In genomic region chr1:161195171-161195570, GRCh38 we compare ENCODE assay signal across 12 cellular contexts. TPM values are rescaled to one million over a fixed set of nuclear protein-coding genes. Genes with fewer than 3 reads are reported as not detected.
DNase-seq lines count a peak whose midpoint lies in the region; ATAC-seq and TF ChIP-seq lines count a peak whose summit lies in the region.
"Had no signal": no experiment of that assay in that cellular context is flagged by ENCODE, and none has a peak within 500 bp of the region (broad histone marks: within the 10 kb centered on the region; RNA-seq: fewer than 3 reads in every experiment).

No MANE protein-coding gene starts in this region.

- peaks cover 7 to 87% (median 59%) of the 10 kb centered on the region in 4 donors for H3K4me1 ChIP-seq in tibial nerve
- H3K4me1 ChIP-seq: pancreas had no signal

- H3K27ac ChIP-seq in dorsolateral prefrontal cortex (peak overlapping the region in 57 of 59 donors; percentile 43 to 100 (median 88)), tibial nerve (peak overlapping the region in 3 of 4 donors; percentile 38 to 98 (median 97))
- H3K27ac ChIP-seq: pancreas had no signal

- H3K27me3 ChIP-seq in dorsolateral prefrontal cortex (no peaks in the 10 kb centered on the region), tibial nerve (no peaks in the 10 kb centered on the region)
- H3K27me3 ChIP-seq: pancreas had no signal

- peak in 1 of 2 donors; percentile 33 for TF ChIP-seq EP300 in tibial nerve (IDR thresholded peaks at IDR 0.05)

- WGBS in tibial nerve, 2 donors: 72 to 77% methylated on average over 4 of the region's 4 CpGs

- H3K9me3 ChIP-seq in tibial nerve: no peaks in the 10 kb centered on the region
- H3K9me3 ChIP-seq: pancreas, SK-N-SH had no signal

- intact Hi-C loops in left cardiac atrium (cut with DNase I) (loop anchor here (10.0 kb wide), 2 partner anchors 180 to 190 kb away; no protein-coding TSS in a partner anchor), Right ventricle myocardium inferior (cut with DNase I) (no loop called here), dorsolateral prefrontal cortex (cut with DNase I) (loop anchor here in 1 of 2 donors (10.0 kb wide), 1 partner anchor 190 kb away; no protein-coding TSS in a partner anchor)

- TF ChIP-seq CTCF in dorsolateral prefrontal cortex (IDR thresholded peaks at IDR 0.05 in 54 of 56, conservative IDR thresholded peaks at IDR 0.05 in 2 of 56; ENCODE audit: low read depth in 1 of 56, partially characterized antibody in 56 of 56) (no peak), tibial nerve (IDR thresholded peaks at IDR 0.05) (no peak)

- no peak for ATAC-seq in left cardiac atrium
- ATAC-seq in Right ventricle myocardium inferior: no peak
- no peak for ATAC-seq in HG02763 (IDR thresholded peaks at IDR 0.05; ENCODE audit: unreplicated experiment)
- ATAC-seq: activated T-cell treated with anti-CD3 and anti-CD28 coated beads, Interleukin-2, amount 50 U/mL, for 4 hours had no signal

- no peak for TF ChIP-seq POLR2A in tibial nerve (IDR thresholded peaks at IDR 0.05)

- H3K36me3 ChIP-seq in tibial nerve: peaks cover 0 to 17% (median 0%) of the 10 kb centered on the region in 3 donors
- H3K36me3 ChIP-seq: pancreas had no signal

- peak overlapping the region in 34 of 59 donors; percentile 0 to 98 (median 29) for H3K4me3 ChIP-seq in dorsolateral prefrontal cortex
- peak overlapping the region in 1 of 4 donors; percentile 50 for H3K4me3 ChIP-seq in tibial nerve

- DNase-seq in left cardiac atrium: peak; percentile 17
- DNase-seq in Right ventricle myocardium inferior (ENCODE audit: missing footprints): no peak
- DNase-seq in Kasumi-1 (lab: John Stamatoyannopoulos, UW): peak; percentile 12 to 25
- no peak for DNase-seq in dorsolateral prefrontal cortex
- no peak for DNase-seq in tibial nerve (ENCODE audit: low spot score in 2 of 2)
- DNase-seq in GDM1 (lab: John Stamatoyannopoulos, UW): no peak
- no peak for DNase-seq in hepatic stellate cell (ENCODE audit: low spot score)
- DNase-seq: activated T-cell treated with anti-CD3 and anti-CD28 coated beads, Interleukin-2, amount 50 U/mL, for 4 hours; NCI-H2227 treated with DMSO at 0.1 percent for 48 hours; pancreas; SK-N-SH had no signal

RNA-seq across cellular contexts. Expression of gene ADAMTS4, which starts 3.7 kb away (rescaled TPM):
- total RNA-seq in left cardiac atrium (100 to 1,000 TPM in 1 of 2 donors, 10 to 100 TPM in 1; 16.5 to 117 TPM), Right ventricle myocardium inferior (13.0 TPM), dorsolateral prefrontal cortex (100 to 1,000 TPM in 8 of 120 experiments, 10 to 100 TPM in 98, 1 to 10 TPM in 14; 2.9 to 153 (median 35.3) TPM), tibial nerve (10 to 100 TPM in 3 of 4 donors, 1 to 10 TPM in 1; 9.0 to 54.9 (median 19.5) TPM)

RNA-seq across cellular contexts. Expression of gene NDUFS2, which starts 7.0 kb away (rescaled TPM):
- total RNA-seq in left cardiac atrium: 100 to 1,000 TPM; 169 to 198 TPM
- 334 TPM for total RNA-seq in Right ventricle myocardium inferior
- 100 to 1,000 TPM in 116 of 120 experiments, 10 to 100 TPM in 4; 77.0 to 176 (median 131) TPM for total RNA-seq in dorsolateral prefrontal cortex
- total RNA-seq in tibial nerve: 100 to 1,000 TPM in 2 of 4 donors, 10 to 100 TPM in 2; 73.0 to 118 (median 103) TPM

RNA-seq across cellular contexts. Expression of gene B4GALT3, which starts 17.9 kb away (rescaled TPM):
- 10 to 100 TPM; 19.7 to 25.2 TPM for total RNA-seq in left cardiac atrium
- 20.9 TPM for total RNA-seq in Right ventricle myocardium inferior
- 10 to 100 TPM; 17.8 to 52.2 (median 29.1) TPM for total RNA-seq in dorsolateral prefrontal cortex
- 10 to 100 TPM; 18.8 to 41.4 (median 24.3) TPM for total RNA-seq in tibial nerve

RNA-seq across cellular contexts. Expression of gene FCER1G, which starts 19.9 kb away (rescaled TPM):
- total RNA-seq in left cardiac atrium (10 to 100 TPM; 35.9 to 92.7 TPM), Right ventricle myocardium inferior (38.3 TPM), dorsolateral prefrontal cortex (10 to 100 TPM in 76 of 120 experiments, 1 to 10 TPM in 44; 1.7 to 86.4 (median 12.9) TPM), tibial nerve (100 to 1,000 TPM in 1 of 4 donors, 10 to 100 TPM in 3; 40.6 to 190 (median 50.9) TPM)

RNA-seq across cellular contexts. Expression of gene APOA2, which starts 28.3 kb away (rescaled TPM):
- total RNA-seq in left cardiac atrium: under 1 TPM in 1 of 2 donors, not detected in 1; 0.76 TPM
- not detected for total RNA-seq in Right ventricle myocardium inferior
- total RNA-seq in dorsolateral prefrontal cortex: not detected
- total RNA-seq in tibial nerve: not detected

Comparison
In these comparisons a context has a peak if more than half of its experiments do, and no peak if none do; other contexts are left out.
1. DNase-seq: peak in left cardiac atrium (single experiment) and Kasumi-1 (2 of 2); none in Right ventricle myocardium inferior (single experiment), dorsolateral prefrontal cortex (0 of 10), tibial nerve (0 of 2), GDM1 (single experiment) and hepatic stellate cell (single experiment).